In genomic region chr2:7515327-7515726, GRCh38 we compare ENCODE assay signal across 26 cellular contexts.
DNase-seq lines count a peak whose midpoint lies in the region; ATAC-seq and TF ChIP-seq lines count a peak whose summit lies in the region.
"Had no signal": no experiment of that assay in that cellular context is flagged by ENCODE, and none has a peak within 500 bp of the region (broad histone marks: within the 10 kb centered on the region; RNA-seq: fewer than 3 reads in every experiment).

No MANE protein-coding gene starts in this region.

- POLR2A ChIA-PET in activated CD4-positive, alpha-beta T cell treated with anti-CD3 and anti-CD28 coated beads for 36 hours (lab: Charles Lee): no interaction called here
- POLR2A ChIA-PET in T-cell (lab: Charles Lee): no interaction called here

- H3K27ac Mint-ChIP-seq in activated CD4-positive, alpha-beta T cell treated with anti-CD3 and anti-CD28 coated beads for 36 hours: peak overlapping the region; percentile 68
- H3K27ac Mint-ChIP-seq in T-cell: peak overlapping the region; percentile 73 to 85
- H3K27ac Mint-ChIP-seq in immature natural killer cell: peak overlapping the region in 2 of 6 donors; percentile 36 to 60

- H3K9me3 Mint-ChIP-seq in activated CD4-positive, alpha-beta T cell treated with anti-CD3 and anti-CD28 coated beads for 36 hours (ENCODE audit: low read depth): peaks cover 2% of the 10 kb centered on the region
- peaks cover 0 to 2% (median 2%) of the 10 kb centered on the region in 3 donors for H3K9me3 Mint-ChIP-seq in T-cell
- peaks cover 0 to 2% (median 0%) of the 10 kb centered on the region in 6 donors for H3K9me3 Mint-ChIP-seq in immature natural killer cell

- no peaks in the 10 kb centered on the region for H3K27me3 Mint-ChIP-seq in activated CD4-positive, alpha-beta T cell treated with anti-CD3 and anti-CD28 coated beads for 36 hours
- no peaks in the 10 kb centered on the region for H3K27me3 Mint-ChIP-seq in T-cell
- H3K27me3 Mint-ChIP-seq in immature natural killer cell (ENCODE audit: low read depth in 3 of 3): peaks cover 0 to 2% (median 1%) of the 10 kb centered on the region in 3 donors

- peak; percentile 36 for ATAC-seq in activated CD4-positive, alpha-beta T cell treated with anti-CD3 and anti-CD28 coated beads for 36 hours
- ATAC-seq in T-cell (replicated peaks in 1 of 4): peak in 2 of 4 experiments; percentile 35 to 52
- ATAC-seq in GM21529 (IDR thresholded peaks at IDR 0.05; ENCODE audit: unreplicated experiment): no peak
- ATAC-seq: body of pancreas, foreskin keratinocyte, HepG2, left ventricle myocardium superior had no signal

- peaks cover 8% of the 10 kb centered on the region for H3K36me3 Mint-ChIP-seq in activated CD4-positive, alpha-beta T cell treated with anti-CD3 and anti-CD28 coated beads for 36 hours (ENCODE audit: low read depth)
- H3K36me3 Mint-ChIP-seq in T-cell (no peaks in the 10 kb centered on the region), immature natural killer cell (peaks cover 0 to 8% (median 0%) of the 10 kb centered on the region in 3 donors)

- CTCF ChIA-PET in activated CD4-positive, alpha-beta T cell treated with anti-CD3 and anti-CD28 coated beads for 36 hours (lab: Charles Lee): no interaction called here
- CTCF ChIA-PET in T-cell (lab: Charles Lee): no interaction called here

- intact Hi-C loops in activated CD4-positive, alpha-beta T cell treated with anti-CD3 and anti-CD28 coated beads for 36 hours (cut with DNase I, micrococcal nuclease): loop anchor here in 1 of 2 experiments (5.0 kb wide), 1 partner anchor 48 kb away; no protein-coding TSS in a partner anchor
- intact Hi-C loops in head of caudate nucleus (cut with DNase I): no loop called here

- no peak for TF ChIP-seq CTCF in GM10266 (IDR thresholded peaks at IDR 0.05; ENCODE audit: control insufficient read depth, insufficient read depth, low read depth, missing control alignments)

- H3K4me1 Mint-ChIP-seq in activated CD4-positive, alpha-beta T cell treated with anti-CD3 and anti-CD28 coated beads for 36 hours: peaks cover 36% of the 10 kb centered on the region
- H3K4me1 Mint-ChIP-seq in T-cell (peaks cover 40 to 43% (median 42%) of the 10 kb centered on the region in 3 donors), immature natural killer cell (peaks cover 10 to 31% of the 10 kb centered on the region in 2 donors)

- H3K4me3 Mint-ChIP-seq in activated CD4-positive, alpha-beta T cell treated with anti-CD3 and anti-CD28 coated beads for 36 hours: no peak overlapping the region
- H3K4me3 Mint-ChIP-seq in T-cell: peak overlapping the region in 1 of 3 donors; percentile 33
- H3K4me3 Mint-ChIP-seq in immature natural killer cell: peak overlapping the region in 3 of 5 donors; percentile 8 to 44 (median 30)
- H3K4me3 Mint-ChIP-seq: neural crest cell had no signal

- DNase-seq in activated CD4-positive, alpha-beta T cell treated with anti-CD3 and anti-CD28 coated beads for 36 hours: no peak
- no peak for DNase-seq in activated CD4-positive, alpha-beta T cell treated with anti-CD3 and anti-CD28 coated beads, Interleukin-2, amount 50 U/mL, for 48 hours
- DNase-seq in GM10266 (ENCODE audit: extremely low spot score): peak; percentile 10
- DNase-seq in T-cell: no peak
- DNase-seq in immature natural killer cell: no peak
- no peak for DNase-seq in head of caudate nucleus
- DNase-seq in NCI-H510A treated with DMSO at 0.1 percent for 48 hours (lab: John Stamatoyannopoulos, UW): no peak
- DNase-seq: activated CD4-positive, alpha-beta T cell treated with anti-CD3 and anti-CD28 coated beads for 4 hours; AML-193; body of pancreas; COR-L47; DND-41; effector CD8-positive, alpha-beta T cell; foreskin keratinocyte; left ventricle myocardium superior; midbrain; NCI-H1092; NCI-H1930; NCI-H2227 treated with DMSO at 0.1 percent for 48 hours; NCI-H82; PC-9; SIG-M5; thyroid gland had no signal
